Comparison of ENCODE assay signal across 8 cellular contexts in genomic region chr11:129766858-129767604, GRCh38.
DNase-seq lines count a peak whose midpoint lies in the region; ATAC-seq and TF ChIP-seq lines count a peak whose summit lies in the region.

No MANE protein-coding gene starts in this region.

- no peak overlapping the region for H3K4me3 ChIP-seq in foreskin fibroblast (ENCODE audit: low read depth in 1 of 2, low read length in 2 of 2)

- no peak for ATAC-seq in HG03571 (IDR thresholded peaks at IDR 0.05; ENCODE audit: unreplicated experiment)

- DNase-seq in NCI-H2107 treated with DMSO at 0.1 percent for 48 hours (lab: John Stamatoyannopoulos, UW; ENCODE audit: unreplicated experiment), result peak; percentile 7
- DNase-seq in NCI-H2107 (lab: John Stamatoyannopoulos, UW), result no peak
- DNase-seq in HK-2 (ENCODE audit: unreplicated experiment), result peak; percentile 19
- DNase-seq in SKM-1 treated with dmso at 0.1 percent for 144 hours (lab: John Stamatoyannopoulos, UW; ENCODE audit: unreplicated experiment), result peak; percentile 51
- DNase-seq in foreskin fibroblast, result peak in 1 of 2 donors; percentile 56
- DNase-seq in germinal center (ENCODE audit: low spot score), result no peak
- no peak for DNase-seq in HuH-7.5 (ENCODE audit: low spot score)

- TF ChIP-seq CTCF in foreskin fibroblast (IDR thresholded peaks at IDR 0.05; ENCODE audit: low read depth, low read length), result peak; percentile 52

Comparison
In these comparisons a context has a peak if more than half of its experiments do, and no peak if none do; other contexts are left out.
1. DNase-seq: peak in NCI-H2107 treated with DMSO at 0.1 percent for 48 hours (single experiment), HK-2 (single experiment) and SKM-1 treated with dmso at 0.1 percent for 144 hours (single experiment); none in NCI-H2107 (single experiment), germinal center (single experiment) and HuH-7.5 (single experiment).